ENCODE assay signal across 24 cellular contexts in the genomic region with DNA sequence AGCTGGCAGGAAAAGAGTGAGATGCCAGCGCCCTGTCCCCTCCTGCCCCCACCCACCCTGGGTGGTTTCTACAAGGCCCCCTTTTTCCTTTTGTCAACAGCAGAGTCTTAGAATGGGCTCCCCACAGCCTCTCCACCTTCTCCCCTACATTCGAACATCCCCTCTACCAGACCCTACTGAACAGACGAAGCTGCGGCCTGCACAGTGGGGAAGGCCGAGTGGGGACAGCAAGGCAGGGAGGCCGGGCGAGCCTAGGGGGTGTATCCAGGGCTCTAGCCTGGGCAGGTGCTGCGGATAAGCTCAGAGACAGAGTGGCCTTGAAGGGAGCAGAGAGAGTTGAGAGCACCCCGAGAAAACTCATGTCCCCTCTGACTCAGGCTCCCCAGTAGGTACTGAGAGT. TPM values are rescaled to one million over a fixed set of nuclear protein-coding genes. Genes with fewer than 3 reads are reported as not detected.
DNase-seq lines count a peak whose midpoint lies in the region; ATAC-seq lines count a peak whose summit lies in the region.
"Had no signal": no experiment of that assay in that cellular context is flagged by ENCODE, and none has a peak within 500 bp of the region (broad histone marks: within the 10 kb centered on the region; RNA-seq: fewer than 3 reads in every experiment).

No MANE protein-coding gene starts in this region.

- peak overlapping the region; percentile 42 for H3K27ac Mint-ChIP-seq in activated naive CD8-positive, alpha-beta T cell treated with anti-CD3 and anti-CD28 coated beads, Interleukin-2, amount 10 ng/mL, durations not matched to agents 7 days and 5 days
- no peak overlapping the region for H3K27ac Mint-ChIP-seq in activated naive CD8-positive, alpha-beta T cell treated with anti-CD3 and anti-CD28 coated beads, Interleukin-2, amount 50 U/mL, for 24 hours
- H3K27ac Mint-ChIP-seq in central memory CD8-positive, alpha-beta T cell (ENCODE audit: low read depth), result peak overlapping the region; percentile 57
- H3K27ac Mint-ChIP-seq in activated CD4-positive, alpha-beta T cell treated with anti-CD3 and anti-CD28 coated beads for 36 hours, result no peak overlapping the region

- H3K4me3 Mint-ChIP-seq in activated naive CD8-positive, alpha-beta T cell treated with anti-CD3 and anti-CD28 coated beads, Interleukin-2, amount 10 ng/mL, durations not matched to agents 7 days and 5 days, result no peak overlapping the region
- no peak overlapping the region for H3K4me3 Mint-ChIP-seq in activated naive CD8-positive, alpha-beta T cell treated with anti-CD3 and anti-CD28 coated beads, Interleukin-2, amount 50 U/mL, for 24 hours
- no peak overlapping the region for H3K4me3 Mint-ChIP-seq in central memory CD8-positive, alpha-beta T cell
- H3K4me3 Mint-ChIP-seq in activated CD4-positive, alpha-beta T cell treated with anti-CD3 and anti-CD28 coated beads for 36 hours, result no peak overlapping the region
- H3K4me3 Mint-ChIP-seq: CD4-positive, CD25-positive, alpha-beta regulatory T cell had no signal

- CTCF ChIA-PET in activated CD4-positive, alpha-beta T cell treated with anti-CD3 and anti-CD28 coated beads for 36 hours (lab: Charles Lee), result interaction anchor here (0.6 to 0.7 kb wide), 5 partner anchors 8 to 781 kb away, joined by 3 to 5 read pairs (median 3); no protein-coding TSS in a partner anchor

- no peaks in the 10 kb centered on the region for H3K27me3 Mint-ChIP-seq in activated naive CD8-positive, alpha-beta T cell treated with anti-CD3 and anti-CD28 coated beads, Interleukin-2, amount 10 ng/mL, durations not matched to agents 7 days and 5 days
- H3K27me3 Mint-ChIP-seq in activated naive CD8-positive, alpha-beta T cell treated with anti-CD3 and anti-CD28 coated beads, Interleukin-2, amount 50 U/mL, for 24 hours, result no peaks in the 10 kb centered on the region
- no peaks in the 10 kb centered on the region for H3K27me3 Mint-ChIP-seq in central memory CD8-positive, alpha-beta T cell
- H3K27me3 Mint-ChIP-seq in activated CD4-positive, alpha-beta T cell treated with anti-CD3 and anti-CD28 coated beads for 36 hours, result no peaks in the 10 kb centered on the region

- no peak for ATAC-seq in activated naive CD8-positive, alpha-beta T cell treated with anti-CD3 and anti-CD28 coated beads, Interleukin-2, amount 10 ng/mL, durations not matched to agents 7 days and 5 days (ENCODE audit: low read depth)
- ATAC-seq in activated naive CD8-positive, alpha-beta T cell treated with anti-CD3 and anti-CD28 coated beads, Interleukin-2, amount 50 U/mL, for 24 hours, result no peak
- no peak for ATAC-seq in central memory CD8-positive, alpha-beta T cell (replicated peaks; ENCODE audit: extremely low read depth, poor library complexity, severe bottlenecking)
- ATAC-seq in GM19463 (IDR thresholded peaks at IDR 0.05; ENCODE audit: unreplicated experiment), result no peak
- no peak for ATAC-seq in activated CD4-positive, alpha-beta T cell treated with anti-CD3 and anti-CD28 coated beads for 36 hours
- ATAC-seq: PC-3 had no signal

- H3K4me1 Mint-ChIP-seq in activated naive CD8-positive, alpha-beta T cell treated with anti-CD3 and anti-CD28 coated beads, Interleukin-2, amount 10 ng/mL, durations not matched to agents 7 days and 5 days, result no peaks in the 10 kb centered on the region
- no peaks in the 10 kb centered on the region for H3K4me1 Mint-ChIP-seq in activated naive CD8-positive, alpha-beta T cell treated with anti-CD3 and anti-CD28 coated beads, Interleukin-2, amount 50 U/mL, for 24 hours
- H3K4me1 Mint-ChIP-seq in central memory CD8-positive, alpha-beta T cell, result no peaks in the 10 kb centered on the region
- no peaks in the 10 kb centered on the region for H3K4me1 Mint-ChIP-seq in activated CD4-positive, alpha-beta T cell treated with anti-CD3 and anti-CD28 coated beads for 36 hours

- POLR2A ChIA-PET in activated naive CD8-positive, alpha-beta T cell treated with anti-CD3 and anti-CD28 coated beads, Interleukin-2, amount 10 ng/mL, durations not matched to agents 7 days and 5 days (lab: Charles Lee), result no interaction called here
- POLR2A ChIA-PET in activated CD4-positive, alpha-beta T cell treated with anti-CD3 and anti-CD28 coated beads for 36 hours (lab: Charles Lee), result interaction anchor here (0.6 kb wide), 1 partner anchor 9 kb away, joined by 7 read pairs; no protein-coding TSS in a partner anchor

- DNase-seq in activated naive CD8-positive, alpha-beta T cell treated with anti-CD3 and anti-CD28 coated beads, Interleukin-2, amount 10 ng/mL, durations not matched to agents 7 days and 5 days, result no peak
- DNase-seq in activated naive CD8-positive, alpha-beta T cell treated with anti-CD3 and anti-CD28 coated beads, Interleukin-2, amount 50 U/mL, for 24 hours, result no peak
- no peak for DNase-seq in central memory CD8-positive, alpha-beta T cell (ENCODE audit: low spot score in 2 of 2)
- DNase-seq in posterior vena cava (ENCODE audit: low spot score), result peak; percentile 75
- no peak for DNase-seq in NCI-H2081 (lab: John Stamatoyannopoulos, UW)
- no peak for DNase-seq in activated CD4-positive, alpha-beta T cell treated with anti-CD3 and anti-CD28 coated beads for 36 hours
- DNase-seq: 8988T; ACHN; CD4-positive, CD25-positive, alpha-beta regulatory T cell; GOT3; HCEC 1CT; Karpas-422; NCI-H1092 treated with DMSO at 0.1 percent for 48 hours; NCI-H1436; NCI-H187 treated with DMSO at 0.1 percent for 48 hours; NCI-H2107; NCI-H524; NCI-H774; NK-92 treated with Interleukin-12 subunit alpha and Interleukin-12 subunit beta, amount 100 ng/mL, for 24 hours; PC-3; Right ventricle myocardium superior had no signal

- intact Hi-C loops in posterior vena cava (cut with DNase I), result no loop called here
- intact Hi-C loops in activated CD4-positive, alpha-beta T cell treated with anti-CD3 and anti-CD28 coated beads for 36 hours (cut with DNase I, micrococcal nuclease), result no loop called here

- peaks cover 6% of the 10 kb centered on the region for H3K36me3 Mint-ChIP-seq in activated naive CD8-positive, alpha-beta T cell treated with anti-CD3 and anti-CD28 coated beads, Interleukin-2, amount 10 ng/mL, durations not matched to agents 7 days and 5 days
- H3K36me3 Mint-ChIP-seq in activated naive CD8-positive, alpha-beta T cell treated with anti-CD3 and anti-CD28 coated beads, Interleukin-2, amount 50 U/mL, for 24 hours (ENCODE audit: low read depth), result peaks cover 13% of the 10 kb centered on the region
- peaks cover 12% of the 10 kb centered on the region for H3K36me3 Mint-ChIP-seq in central memory CD8-positive, alpha-beta T cell (ENCODE audit: insufficient read depth)
- peaks cover 7% of the 10 kb centered on the region for H3K36me3 Mint-ChIP-seq in activated CD4-positive, alpha-beta T cell treated with anti-CD3 and anti-CD28 coated beads for 36 hours (ENCODE audit: low read depth)

- no peaks in the 10 kb centered on the region for H3K9me3 Mint-ChIP-seq in activated naive CD8-positive, alpha-beta T cell treated with anti-CD3 and anti-CD28 coated beads, Interleukin-2, amount 10 ng/mL, durations not matched to agents 7 days and 5 days
- H3K9me3 Mint-ChIP-seq in activated naive CD8-positive, alpha-beta T cell treated with anti-CD3 and anti-CD28 coated beads, Interleukin-2, amount 50 U/mL, for 24 hours, result no peaks in the 10 kb centered on the region
- H3K9me3 Mint-ChIP-seq in central memory CD8-positive, alpha-beta T cell, result no peaks in the 10 kb centered on the region
- no peaks in the 10 kb centered on the region for H3K9me3 Mint-ChIP-seq in activated CD4-positive, alpha-beta T cell treated with anti-CD3 and anti-CD28 coated beads for 36 hours (ENCODE audit: low read depth)

RNA-seq across cellular contexts. Expression of a gene that starts 7.4 kb away (rescaled TPM):
- not detected for total RNA-seq in activated naive CD8-positive, alpha-beta T cell treated with anti-CD3 and anti-CD28 coated beads, Interleukin-2, amount 10 ng/mL, durations not matched to agents 7 days and 5 days
- not detected for total RNA-seq in posterior vena cava
- 1 to 10 TPM; 4.8 to 5.4 TPM for total RNA-seq in activated CD4-positive, alpha-beta T cell treated with anti-CD3 and anti-CD28 coated beads for 36 hours
- total RNA-seq: Right ventricle myocardium superior had no signal

RNA-seq across cellular contexts. Expression of a gene that starts 11.8 kb away (rescaled TPM):
- total RNA-seq in activated naive CD8-positive, alpha-beta T cell treated with anti-CD3 and anti-CD28 coated beads, Interleukin-2, amount 10 ng/mL, durations not matched to agents 7 days and 5 days, result not detected
- total RNA-seq in posterior vena cava, result not detected
- 1 to 10 TPM; 5.9 to 6.4 TPM for total RNA-seq in activated CD4-positive, alpha-beta T cell treated with anti-CD3 and anti-CD28 coated beads for 36 hours
- total RNA-seq: Right ventricle myocardium superior had no signal

RNA-seq across cellular contexts. Expression of a gene that starts 14.1 kb away (rescaled TPM):
- total RNA-seq in activated naive CD8-positive, alpha-beta T cell treated with anti-CD3 and anti-CD28 coated beads, Interleukin-2, amount 10 ng/mL, durations not matched to agents 7 days and 5 days, result 10 to 100 TPM; 81.6 to 83.0 TPM
- total RNA-seq in posterior vena cava, result 10 to 100 TPM; 45.3 to 49.1 TPM
- 100 to 1,000 TPM; 151 to 174 TPM for total RNA-seq in activated CD4-positive, alpha-beta T cell treated with anti-CD3 and anti-CD28 coated beads for 36 hours

RNA-seq across cellular contexts. Expression of a gene that starts 17.2 kb away (rescaled TPM):
- total RNA-seq in activated naive CD8-positive, alpha-beta T cell treated with anti-CD3 and anti-CD28 coated beads, Interleukin-2, amount 10 ng/mL, durations not matched to agents 7 days and 5 days, result 100 to 1,000 TPM; 163 to 164 TPM
- total RNA-seq in posterior vena cava, result 10 to 100 TPM; 94.5 to 98.2 TPM
- 10 to 100 TPM; 73.0 to 77.0 TPM for total RNA-seq in activated CD4-positive, alpha-beta T cell treated with anti-CD3 and anti-CD28 coated beads for 36 hours

RNA-seq across cellular contexts. Expression of a gene that starts 54.7 kb away (rescaled TPM):
- total RNA-seq in activated naive CD8-positive, alpha-beta T cell treated with anti-CD3 and anti-CD28 coated beads, Interleukin-2, amount 10 ng/mL, durations not matched to agents 7 days and 5 days, result 1 to 10 TPM; 5.4 to 5.8 TPM
- not detected for total RNA-seq in posterior vena cava
- total RNA-seq in activated CD4-positive, alpha-beta T cell treated with anti-CD3 and anti-CD28 coated beads for 36 hours, result under 1 TPM; 0.47 to 0.53 TPM
- total RNA-seq: M059J, Right ventricle myocardium superior, SK-MEL-5 had no signal

Comparison
In these comparisons a context has a peak if more than half of its experiments do, and no peak if none do; other contexts are left out.
1. H3K27ac Mint-ChIP-seq: peak in activated naive CD8-positive, alpha-beta T cell treated with anti-CD3 and anti-CD28 coated beads, Interleukin-2, amount 10 ng/mL, durations not matched to agents 7 days and 5 days (single experiment) and central memory CD8-positive, alpha-beta T cell (single experiment); none in activated naive CD8-positive, alpha-beta T cell treated with anti-CD3 and anti-CD28 coated beads, Interleukin-2, amount 50 U/mL, for 24 hours (single experiment) and activated CD4-positive, alpha-beta T cell treated with anti-CD3 and anti-CD28 coated beads for 36 hours (single experiment).
2. RNA of a gene that starts 7.4 kb away (total RNA-seq): 4.8 to 5.4 TPM in activated CD4-positive, alpha-beta T cell treated with anti-CD3 and anti-CD28 coated beads for 36 hours; not detected in posterior vena cava and not detected in activated naive CD8-positive, alpha-beta T cell treated with anti-CD3 and anti-CD28 coated beads, Interleukin-2, amount 10 ng/mL, durations not matched to agents 7 days and 5 days; every median in the first group is over 4 times any median in the second.
3. RNA of a gene that starts 11.8 kb away (total RNA-seq): 5.9 to 6.4 TPM in activated CD4-positive, alpha-beta T cell treated with anti-CD3 and anti-CD28 coated beads for 36 hours; not detected in activated naive CD8-positive, alpha-beta T cell treated with anti-CD3 and anti-CD28 coated beads, Interleukin-2, amount 10 ng/mL, durations not matched to agents 7 days and 5 days and not detected in posterior vena cava; every median in the first group is over 4 times any median in the second.